1 cellular context compared by ENCODE assay signal in genomic region chr10:30062090-30062489, GRCh38.
TF ChIP-seq lines count a peak whose summit lies in the region.

No MANE protein-coding gene starts in this region.

TF ChIP-seq in SK-N-SH, 30 proteins besides CTCF, POLR2A, EP300 and RAD21 (continued from another document):
- TF ChIP-seq JUND (IDR thresholded peaks at IDR 0.05) (0 out of 2 replicates have a peak, but pooled peaks have one; percentile 55), USF2 (IDR thresholded peaks at IDR 0.05; ENCODE audit: borderline replicate concordance, low read depth, low read length) (no peak), YY1 (IDR thresholded peaks at IDR 0.05; ENCODE audit: low read depth) (peak; percentile 71; the same call in 1 of the 2 replicates), NFIC (IDR thresholded peaks at IDR 0.05; ENCODE audit: borderline replicate concordance) (peak; percentile 61), TEAD4 (IDR thresholded peaks at IDR 0.05; ENCODE audit: borderline replicate concordance, insufficient read depth) (peak; percentile 61; the same call in 1 of the 2 replicates), REST (IDR thresholded peaks at IDR 0.05; ENCODE audit: low read depth, low read length) (no peak), FOXM1 (IDR thresholded peaks at IDR 0.05; ENCODE audit: low read depth) (0 out of 2 replicates have a peak, but pooled peaks have one; percentile 39), RXRA (IDR thresholded peaks at IDR 0.05; ENCODE audit: borderline replicate concordance, low read depth) (peak; percentile 45; the same call in 1 of the 2 replicates), POLR2AphosphoS5 (IDR thresholded peaks at IDR 0.05; ENCODE audit: low read depth, low read length) (0 out of 2 replicates have a peak, but pooled peaks have one; percentile 36), MAX (IDR thresholded peaks at IDR 0.05; ENCODE audit: low read depth) (0 out of 2 replicates have a peak, but pooled peaks have one; percentile 11)
TF ChIP-seq in SK-N-SH: peak in this region for 10.
